1 cellular context compared by ENCODE assay signal in genomic region chr19:54448774-54449700, GRCh38.
TF ChIP-seq lines count a peak whose summit lies in the region.

LENG8 (plus strand) TSS chr19:54449199; CDS start chr19:54451345, 2,146 bp downstream.

TF ChIP-seq in K562, 482 proteins besides CTCF, POLR2A, EP300 and RAD21 (continued from another document and continues in another):
- TF ChIP-seq AFF4 (CRISPR knock-in tag; IDR thresholded peaks at IDR 0.05) = 0 out of 2 replicates have a peak, but pooled peaks have one; percentile 42
- no peak for TF ChIP-seq SREBF1 (IDR thresholded peaks at IDR 0.05; ENCODE audit: borderline replicate concordance, low read depth, low read length)
- TF ChIP-seq NELFE (IDR thresholded peaks at IDR 0.05; ENCODE audit: insufficient read depth, insufficient read length) = no peak
- no peak for TF ChIP-seq HINFP (tag; conservative IDR thresholded peaks at IDR 0.05; ENCODE audit: low read depth)
- TF ChIP-seq ZNF57 (CRISPR knock-in tag; IDR thresholded peaks at IDR 0.05) = peak; percentile 32; the same call in 1 of the 2 replicates
- peak; percentile 98 for TF ChIP-seq MTA3 (IDR thresholded peaks at IDR 0.05; ENCODE audit: borderline replicate concordance)
- TF ChIP-seq SAP30 (IDR thresholded peaks at IDR 0.05; ENCODE audit: borderline replicate concordance, insufficient read depth, low read depth, low read length, poor library complexity, severe bottlenecking) = no peak
- peak; percentile 48 for TF ChIP-seq SP2 (IDR thresholded peaks at IDR 0.05; ENCODE audit: extremely low read depth, low read depth, low read length, poor library complexity, severe bottlenecking)
- TF ChIP-seq SIRT6 (IDR thresholded peaks at IDR 0.05; ENCODE audit: low read depth, low read length) = no peak
- TF ChIP-seq HNRNPUL1 (IDR thresholded peaks at IDR 0.05; ENCODE audit: low read length) = no peak
- TF ChIP-seq POLR3A (IDR thresholded peaks at IDR 0.05; ENCODE audit: borderline replicate concordance, extremely low read depth, insufficient read depth, insufficient read length) = no peak
- peak; percentile 49; the same call in 1 of the 2 replicates for TF ChIP-seq CEBPG (CRISPR knock-in tag; IDR thresholded peaks at IDR 0.05)
- TF ChIP-seq CEBPG (tag; conservative IDR thresholded peaks at IDR 0.05 in 1 of 2, IDR thresholded peaks at IDR 0.05 in 1 of 2) = no peak
- 0 out of 2 replicates have a peak, but pooled peaks have one; percentile 7 for TF ChIP-seq ZNF445 (CRISPR knock-in tag; IDR thresholded peaks at IDR 0.05; ENCODE audit: low read depth)
- TF ChIP-seq JUNB (CRISPR knock-in tag; conservative IDR thresholded peaks at IDR 0.05) = no peak
- no peak for TF ChIP-seq STAT5B (CRISPR knock-in tag; IDR thresholded peaks at IDR 0.05)
- peak; percentile 92 for TF ChIP-seq GTF2E2 (tag; IDR thresholded peaks at IDR 0.05)
- TF ChIP-seq CBX8 (IDR thresholded peaks at IDR 0.05; ENCODE audit: borderline replicate concordance, extremely low read depth, low read depth, low read length, poor library complexity, severe bottlenecking) = no peak
- no peak for TF ChIP-seq E2F3 (CRISPR knock-in tag; IDR thresholded peaks at IDR 0.05)
- no peak for TF ChIP-seq PHB2 (IDR thresholded peaks at IDR 0.05; ENCODE audit: low read depth)
- no peak for TF ChIP-seq DNMT1 (IDR thresholded peaks at IDR 0.05)
- peak; percentile 91 for TF ChIP-seq POLR2H (tag; IDR thresholded peaks at IDR 0.05; ENCODE audit: low read depth)
- no peak for TF ChIP-seq ZNF766 (CRISPR knock-in tag; conservative IDR thresholded peaks at IDR 0.05)
- peak; percentile 78 for TF ChIP-seq NFIC (IDR thresholded peaks at IDR 0.05)
- 0 out of 2 replicates have a peak, but pooled peaks have one; percentile 45 for TF ChIP-seq JUN (IDR thresholded peaks at IDR 0.05; ENCODE audit: borderline replicate concordance, low read depth, low read length)
- TF ChIP-seq JUN (CRISPR knock-in tag; IDR thresholded peaks at IDR 0.05; ENCODE audit: borderline replicate concordance) = 0 out of 2 replicates have a peak, but pooled peaks have one; percentile 93
- no peak for TF ChIP-seq ELK3 (CRISPR knock-in tag; IDR thresholded peaks at IDR 0.05)
- peak; percentile 62 for TF ChIP-seq RBM22 (IDR thresholded peaks at IDR 0.05; ENCODE audit: low read depth, low read length, poor library complexity, severe bottlenecking)
- no peak; the same call in 1 of the 2 replicates for TF ChIP-seq ZNF740 (CRISPR knock-in tag; IDR thresholded peaks at IDR 0.05)
- TF ChIP-seq ZNF740 (tag; IDR thresholded peaks at IDR 0.05) = no peak
- peak; percentile 76 for TF ChIP-seq KHSRP (IDR thresholded peaks at IDR 0.05)
- no peak for TF ChIP-seq FOXJ2 (tag; IDR thresholded peaks at IDR 0.05)
- peak; percentile 91 for TF ChIP-seq GABPA (tag; conservative IDR thresholded peaks at IDR 0.05; ENCODE audit: low read depth)
- TF ChIP-seq CHD2 (IDR thresholded peaks at IDR 0.05; ENCODE audit: low read depth, low read length) = peak; percentile 52; the same call in 1 of the 2 replicates
- TF ChIP-seq NCOA6 (IDR thresholded peaks at IDR 0.05) = peak; percentile 96
- TF ChIP-seq NBN (IDR thresholded peaks at IDR 0.05; ENCODE audit: low read depth) = peak; percentile 72; the same call in 1 of the 2 replicates
- TF ChIP-seq CHAMP1 (IDR thresholded peaks at IDR 0.05) = no peak
- TF ChIP-seq GATAD2A (IDR thresholded peaks at IDR 0.05) = no peak; the same call in 1 of the 2 replicates
- TF ChIP-seq UBTF (IDR thresholded peaks at IDR 0.05; ENCODE audit: borderline replicate concordance in 1 of 2, low read depth in 2 of 2, low read length in 2 of 2) = no peak
- 0 out of 2 replicates have a peak, but pooled peaks have one; percentile 17 for TF ChIP-seq TRIM28 (IDR thresholded peaks at IDR 0.05)
- TF ChIP-seq ZNF140 (CRISPR knock-in tag; IDR thresholded peaks at IDR 0.05) = no peak
- TF ChIP-seq ATF4 (CRISPR knock-in tag; IDR thresholded peaks at IDR 0.05) = 0 out of 2 replicates have a peak, but pooled peaks have one; percentile 7
- TF ChIP-seq ZNF212 (CRISPR knock-in tag; IDR thresholded peaks at IDR 0.05) = no peak
- no peak for TF ChIP-seq ZNF668 (CRISPR knock-in tag; IDR thresholded peaks at IDR 0.05)
- no peak for TF ChIP-seq CHCHD3 (CRISPR knock-in tag; IDR thresholded peaks at IDR 0.05)
- TF ChIP-seq ZFX (CRISPR knock-in tag; IDR thresholded peaks at IDR 0.05) = peak; percentile 98
- no peak for TF ChIP-seq BCL6 (CRISPR knock-in tag; IDR thresholded peaks at IDR 0.05)
- TF ChIP-seq FOXJ3 (CRISPR knock-in tag; IDR thresholded peaks at IDR 0.05) = no peak
- TF ChIP-seq NCOA2 (IDR thresholded peaks at IDR 0.05; ENCODE audit: partially characterized antibody in 2 of 2) = no peak
- TF ChIP-seq ERF (CRISPR knock-in tag; IDR thresholded peaks at IDR 0.05) = peak; percentile 60; the same call in 1 of the 2 replicates
- TF ChIP-seq NFYB (IDR thresholded peaks at IDR 0.05; ENCODE audit: extremely low read depth, insufficient read length) = peak; percentile 91
- TF ChIP-seq XRCC4 (IDR thresholded peaks at IDR 0.05; ENCODE audit: extremely low read depth, insufficient read depth, insufficient read length) = no peak
- TF ChIP-seq STAG1 (CRISPR knock-in tag; IDR thresholded peaks at IDR 0.05; ENCODE audit: borderline replicate concordance) = no peak; the same call in 1 of the 2 replicates
- no peak for TF ChIP-seq MAFF (IDR thresholded peaks at IDR 0.05; ENCODE audit: low read length)
- TF ChIP-seq PATZ1 (CRISPR knock-in tag; IDR thresholded peaks at IDR 0.05; ENCODE audit: borderline replicate concordance) = no peak
